In genomic region chr12:105359840-105360239, GRCh38 we compare ENCODE assay signal across 13 cellular contexts.
"Had no signal": no experiment of that assay in that cellular context is flagged by ENCODE, and none has a peak within 500 bp of the region (broad histone marks: within the 10 kb centered on the region; RNA-seq: fewer than 3 reads in every experiment).

No MANE protein-coding gene starts in this region.

- H3K27ac Mint-ChIP-seq: activated naive CD8-positive, alpha-beta T cell treated with anti-CD3 and anti-CD28 coated beads, Interleukin-2, amount 10 ng/mL, durations not matched to agents 7 days and 5 days; memory B cell; neural progenitor cell had no signal

- H3K9me3 ChIP-seq: tibial nerve had no signal

- H3K4me1 ChIP-seq: neural progenitor cell had no signal

- H3K27ac ChIP-seq: neural progenitor cell, tibial nerve had no signal

- H3K36me3 ChIP-seq: neural progenitor cell, tibial nerve had no signal

- H3K9ac ChIP-seq: neural progenitor cell had no signal

- H3K27me3 Mint-ChIP-seq: activated naive CD8-positive, alpha-beta T cell treated with anti-CD3 and anti-CD28 coated beads, Interleukin-2, amount 10 ng/mL, durations not matched to agents 7 days and 5 days; effector memory CD8-positive, alpha-beta T cell; memory B cell had no signal

- H3K4me3 ChIP-seq: neural progenitor cell, tibial nerve had no signal

- DNase-seq: activated CD4-positive, alpha-beta T cell treated with anti-CD3 and anti-CD28 coated beads, Interleukin-2, amount 50 U/mL, for 4 hours; activated CD4-positive, CD25-positive, alpha-beta regulatory T cell treated with anti-CD3 and anti-CD28 coated beads, Interleukin-2, amount 50 U/mL, for 72 hours; activated gamma-delta T cell treated with Interleukin-2 at 50 U/mL for 16 hours; activated naive CD8-positive, alpha-beta T cell treated with anti-CD3 and anti-CD28 coated beads, Interleukin-2, amount 10 ng/mL, durations not matched to agents 7 days and 5 days; activated T-cell treated with anti-CD3 and anti-CD28 coated beads, Interleukin-2, amount 50 U/mL, for 48 hours; central memory CD4-positive, alpha-beta T cell; effector memory CD8-positive, alpha-beta T cell; head of caudate nucleus; SHP77 had no signal

- ATAC-seq: effector memory CD8-positive, alpha-beta T cell; left lobe of liver had no signal

- H3K27me3 ChIP-seq: neural progenitor cell, tibial nerve had no signal

- H3K4me3 Mint-ChIP-seq: activated naive CD8-positive, alpha-beta T cell treated with anti-CD3 and anti-CD28 coated beads, Interleukin-2, amount 10 ng/mL, durations not matched to agents 7 days and 5 days; effector memory CD8-positive, alpha-beta T cell; neural progenitor cell had no signal

- H3K9me3 Mint-ChIP-seq: activated naive CD8-positive, alpha-beta T cell treated with anti-CD3 and anti-CD28 coated beads, Interleukin-2, amount 10 ng/mL, durations not matched to agents 7 days and 5 days; effector memory CD8-positive, alpha-beta T cell; memory B cell; neural progenitor cell had no signal
